1 cellular context compared by ENCODE assay signal in the genomic region with DNA sequence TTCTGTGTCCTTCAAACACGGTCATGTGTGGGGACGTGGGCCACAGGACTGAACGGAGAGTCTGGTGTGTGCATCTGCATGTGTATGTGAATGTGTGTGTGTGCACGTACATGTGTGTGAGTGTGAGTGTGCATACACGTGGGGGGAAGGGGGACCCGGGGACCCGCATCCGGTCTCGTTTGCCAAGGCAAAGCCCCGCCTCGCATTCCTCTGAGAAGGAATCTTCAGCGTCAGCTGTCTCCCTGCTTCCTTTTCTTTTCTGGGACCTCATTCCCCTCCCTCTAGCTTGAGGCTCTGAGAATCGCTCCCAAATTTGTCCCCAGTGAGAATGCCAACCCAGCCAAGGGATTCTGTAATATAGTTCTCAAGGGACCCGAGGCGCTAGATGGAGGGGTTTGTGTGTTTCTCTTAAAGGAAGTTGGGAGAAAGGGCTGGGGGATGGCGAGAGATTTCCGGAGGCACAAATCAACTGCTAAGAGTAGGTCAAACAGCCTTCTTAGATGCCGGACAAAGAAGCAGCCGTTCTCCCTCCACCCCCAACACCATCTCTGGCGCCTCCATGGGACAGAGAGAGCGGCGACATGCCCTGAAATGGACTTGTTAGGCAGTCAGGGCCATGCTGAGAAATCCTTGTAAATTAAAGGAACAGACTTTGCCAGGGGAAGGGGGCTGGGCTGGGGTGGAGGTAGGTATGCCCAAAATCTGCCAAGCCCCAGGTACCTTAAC.
TF ChIP-seq lines count a peak whose summit lies in the region.

No MANE protein-coding gene starts in this region.

TF ChIP-seq in HepG2, 621 proteins besides CTCF, POLR2A, EP300 and RAD21 (continued from another document):
- TF ChIP-seq ZNF281 (CRISPR knock-in tag; IDR thresholded peaks at IDR 0.05; ENCODE audit: borderline replicate concordance) (peak; percentile 83), ZBTB7A (CRISPR knock-in tag; IDR thresholded peaks at IDR 0.05) (peak; percentile 69; the same call in 1 of the 2 replicates), ZBTB43 (CRISPR knock-in tag; conservative IDR thresholded peaks at IDR 0.05) (peak; percentile 59; the same call in 1 of the 2 replicates), NCOR1 (IDR thresholded peaks at IDR 0.05; ENCODE audit: borderline replicate concordance, low read length) (0 out of 2 replicates have a peak, but pooled peaks have one; percentile 5), ZNF619 (CRISPR knock-in tag; IDR thresholded peaks at IDR 0.05) (no peak), HMGXB4 (CRISPR knock-in tag; IDR thresholded peaks at IDR 0.05; ENCODE audit: borderline replicate concordance in 1 of 2, low read depth in 1 of 2) (peak in 1 of 2 experiments; percentile 28; a peak in 2 of 4 replicates), JUND (CRISPR knock-in tag; IDR thresholded peaks at IDR 0.05) (peak; percentile 10; the same call in 1 of the 2 replicates), SRF (IDR thresholded peaks at IDR 0.05; ENCODE audit: low read depth, low read length) (peak; percentile 74; the same call in 1 of the 2 replicates)
- TF ChIP-seq, protein P1, sequence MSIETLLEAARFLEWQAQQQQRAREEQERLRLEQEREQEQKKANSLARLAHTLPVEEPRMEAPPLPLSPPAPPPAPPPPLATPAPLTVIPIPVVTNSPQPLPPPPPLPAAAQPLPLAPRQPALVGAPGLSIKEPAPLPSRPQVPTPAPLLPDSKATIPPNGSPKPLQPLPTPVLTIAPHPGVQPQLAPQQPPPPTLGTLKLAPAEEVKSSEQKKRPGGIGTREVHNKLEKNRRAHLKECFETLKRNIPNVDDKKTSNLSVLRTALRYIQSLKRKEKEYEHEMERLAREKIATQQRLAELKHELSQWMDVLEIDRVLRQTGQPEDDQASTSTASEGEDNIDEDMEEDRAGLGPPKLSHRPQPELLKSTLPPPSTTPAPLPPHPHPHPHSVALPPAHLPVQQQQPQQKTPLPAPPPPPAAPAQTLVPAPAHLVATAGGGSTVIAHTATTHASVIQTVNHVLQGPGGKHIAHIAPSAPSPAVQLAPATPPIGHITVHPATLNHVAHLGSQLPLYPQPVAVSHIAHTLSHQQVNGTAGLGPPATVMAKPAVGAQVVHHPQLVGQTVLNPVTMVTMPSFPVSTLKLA (IDR thresholded peaks at IDR 0.05): peak; percentile 67
- TF ChIP-seq, protein P2, sequence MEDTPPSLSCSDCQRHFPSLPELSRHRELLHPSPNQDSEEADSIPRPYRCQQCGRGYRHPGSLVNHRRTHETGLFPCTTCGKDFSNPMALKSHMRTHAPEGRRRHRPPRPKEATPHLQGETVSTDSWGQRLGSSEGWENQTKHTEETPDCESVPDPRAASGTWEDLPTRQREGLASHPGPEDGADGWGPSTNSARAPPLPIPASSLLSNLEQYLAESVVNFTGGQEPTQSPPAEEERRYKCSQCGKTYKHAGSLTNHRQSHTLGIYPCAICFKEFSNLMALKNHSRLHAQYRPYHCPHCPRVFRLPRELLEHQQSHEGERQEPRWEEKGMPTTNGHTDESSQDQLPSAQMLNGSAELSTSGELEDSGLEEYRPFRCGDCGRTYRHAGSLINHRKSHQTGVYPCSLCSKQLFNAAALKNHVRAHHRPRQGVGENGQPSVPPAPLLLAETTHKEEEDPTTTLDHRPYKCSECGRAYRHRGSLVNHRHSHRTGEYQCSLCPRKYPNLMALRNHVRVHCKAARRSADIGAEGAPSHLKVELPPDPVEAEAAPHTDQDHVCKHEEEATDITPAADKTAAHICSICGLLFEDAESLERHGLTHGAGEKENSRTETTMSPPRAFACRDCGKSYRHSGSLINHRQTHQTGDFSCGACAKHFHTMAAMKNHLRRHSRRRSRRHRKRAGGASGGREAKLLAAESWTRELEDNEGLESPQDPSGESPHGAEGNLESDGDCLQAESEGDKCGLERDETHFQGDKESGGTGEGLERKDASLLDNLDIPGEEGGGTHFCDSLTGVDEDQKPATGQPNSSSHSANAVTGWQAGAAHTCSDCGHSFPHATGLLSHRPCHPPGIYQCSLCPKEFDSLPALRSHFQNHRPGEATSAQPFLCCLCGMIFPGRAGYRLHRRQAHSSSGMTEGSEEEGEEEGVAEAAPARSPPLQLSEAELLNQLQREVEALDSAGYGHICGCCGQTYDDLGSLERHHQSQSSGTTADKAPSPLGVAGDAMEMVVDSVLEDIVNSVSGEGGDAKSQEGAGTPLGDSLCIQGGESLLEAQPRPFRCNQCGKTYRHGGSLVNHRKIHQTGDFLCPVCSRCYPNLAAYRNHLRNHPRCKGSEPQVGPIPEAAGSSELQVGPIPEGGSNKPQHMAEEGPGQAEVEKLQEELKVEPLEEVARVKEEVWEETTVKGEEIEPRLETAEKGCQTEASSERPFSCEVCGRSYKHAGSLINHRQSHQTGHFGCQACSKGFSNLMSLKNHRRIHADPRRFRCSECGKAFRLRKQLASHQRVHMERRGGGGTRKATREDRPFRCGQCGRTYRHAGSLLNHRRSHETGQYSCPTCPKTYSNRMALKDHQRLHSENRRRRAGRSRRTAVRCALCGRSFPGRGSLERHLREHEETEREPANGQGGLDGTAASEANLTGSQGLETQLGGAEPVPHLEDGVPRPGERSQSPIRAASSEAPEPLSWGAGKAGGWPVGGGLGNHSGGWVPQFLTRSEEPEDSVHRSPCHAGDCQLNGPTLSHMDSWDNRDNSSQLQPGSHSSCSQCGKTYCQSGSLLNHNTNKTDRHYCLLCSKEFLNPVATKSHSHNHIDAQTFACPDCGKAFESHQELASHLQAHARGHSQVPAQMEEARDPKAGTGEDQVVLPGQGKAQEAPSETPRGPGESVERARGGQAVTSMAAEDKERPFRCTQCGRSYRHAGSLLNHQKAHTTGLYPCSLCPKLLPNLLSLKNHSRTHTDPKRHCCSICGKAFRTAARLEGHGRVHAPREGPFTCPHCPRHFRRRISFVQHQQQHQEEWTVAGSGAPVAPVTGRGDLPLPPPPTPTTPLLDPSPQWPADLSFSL (CRISPR knock-in tag; IDR thresholded peaks at IDR 0.05): peak; percentile 55; the same call in 1 of the 2 replicates
